In genomic region chr3:72418856-72419255, GRCh38 we compare ENCODE assay signal across 17 cellular contexts.
"Had no signal": no experiment of that assay in that cellular context is flagged by ENCODE, and none has a peak within 500 bp of the region (broad histone marks: within the 10 kb centered on the region; RNA-seq: fewer than 3 reads in every experiment).

No MANE protein-coding gene starts in this region.

- H3K4me1 Mint-ChIP-seq: nephron had no signal

- H3K4me3 Mint-ChIP-seq: activated CD4-positive, alpha-beta memory T cell treated with anti-CD3 and anti-CD28 coated beads for 36 hours; activated naive CD4-positive, alpha-beta T cell treated with anti-CD3 and anti-CD28 coated beads, Interleukin-2, amount 10 ng/mL, durations not matched to agents 7 days and 5 days; nephron; T-cell; type B pancreatic cell had no signal

- H3K4me3 ChIP-seq: esophagus squamous epithelium, suprapubic skin had no signal

- H3K27me3 Mint-ChIP-seq: activated CD4-positive, alpha-beta memory T cell treated with anti-CD3 and anti-CD28 coated beads for 36 hours; activated naive CD4-positive, alpha-beta T cell treated with anti-CD3 and anti-CD28 coated beads, Interleukin-2, amount 10 ng/mL, durations not matched to agents 7 days and 5 days; stimulated activated naive CD8-positive, alpha-beta T cell treated with anti-CD3 and anti-CD28 coated beads, Interleukin-15, Interleukin-2, amounts not matched to agents 100 ng/mL and 50 ng/mL, for 24 hours; T-cell; type B pancreatic cell had no signal

- H3K36me3 ChIP-seq: esophagus squamous epithelium, suprapubic skin had no signal

- FAIRE-seq: colon had no signal

- H3K27me3 ChIP-seq: esophagus squamous epithelium, suprapubic skin had no signal

- DNase-seq: activated CD4-positive, alpha-beta memory T cell treated with anti-CD3 and anti-CD28 coated beads for 36 hours; activated CD4-positive, alpha-beta T cell treated with anti-CD3 and anti-CD28 coated beads for 1 hour; activated naive CD4-positive, alpha-beta T cell treated with anti-CD3 and anti-CD28 coated beads, Interleukin-2, amount 10 ng/mL, durations not matched to agents 7 days and 5 days; amniotic stem cell; esophagus squamous epithelium; hypothalamus; left ventricle myocardium superior; mesenchymal stem cell; SK-N-SH; T-cell; T1000 had no signal

- H3K27ac ChIP-seq: esophagus squamous epithelium, suprapubic skin had no signal

- H3K27ac Mint-ChIP-seq: activated CD4-positive, alpha-beta memory T cell treated with anti-CD3 and anti-CD28 coated beads for 36 hours; activated naive CD4-positive, alpha-beta T cell treated with anti-CD3 and anti-CD28 coated beads, Interleukin-2, amount 10 ng/mL, durations not matched to agents 7 days and 5 days; nephron; type B pancreatic cell had no signal

- H3K9ac ChIP-seq: SK-N-SH had no signal

- H3K9me3 ChIP-seq: esophagus squamous epithelium had no signal

- ATAC-seq: left ventricle myocardium superior, sciatic nerve had no signal
